Comparison of ENCODE assay signal across 8 cellular contexts in genomic region chr1:85607126-85607912, GRCh38. TPM values are rescaled to one million over a fixed set of nuclear protein-coding genes. Genes with fewer than 3 reads are reported as not detected.
DNase-seq lines count a peak whose midpoint lies in the region; ATAC-seq and TF ChIP-seq lines count a peak whose summit lies in the region.
"Had no signal": no experiment of that assay in that cellular context is flagged by ENCODE, and none has a peak within 500 bp of the region (broad histone marks: within the 10 kb centered on the region; RNA-seq: fewer than 3 reads in every experiment).

No MANE protein-coding gene starts in this region.

- no peaks in the 10 kb centered on the region for H3K9me3 Mint-ChIP-seq in HFFc6
- H3K9me3 Mint-ChIP-seq in effector memory CD8-positive, alpha-beta T cell: no peaks in the 10 kb centered on the region

- H3K27ac Mint-ChIP-seq in HFFc6: peak overlapping the region; percentile 99
- H3K27ac Mint-ChIP-seq in effector memory CD8-positive, alpha-beta T cell: no peak overlapping the region

- ATAC-seq in effector memory CD8-positive, alpha-beta T cell (replicated peaks): no peak

- peaks cover 4% of the 10 kb centered on the region for H3K27me3 Mint-ChIP-seq in HFFc6 (ENCODE audit: insufficient read depth)
- H3K27me3 Mint-ChIP-seq in effector memory CD8-positive, alpha-beta T cell: no peaks in the 10 kb centered on the region

- DNase-seq in HFFc6 (peak; percentile 100), amniotic epithelial cell (ENCODE audit: low read depth) (peak; percentile 99), iPS DF 19.7 (ENCODE audit: low read depth, low spot score) (peak; percentile 99), stromal cell of bone marrow (ENCODE audit: low read depth) (peak; percentile 86), CD1c-positive myeloid dendritic cell (ENCODE audit: extremely low spot score) (no peak)
- DNase-seq in effector memory CD8-positive, alpha-beta T cell: no peak
- no peak for DNase-seq in stimulated activated CD4-positive, alpha-beta T cell treated with anti-CD3 and anti-CD28 coated beads, Interleukin-15, amount 100 ng/mL, for 24 hours
- DNase-seq: stimulated activated CD4-positive, alpha-beta T cell treated with anti-CD3 and anti-CD28 coated beads, Interleukin-4, amount 100 ng/mL, for 24 hours had no signal

- H3K4me1 Mint-ChIP-seq in HFFc6 (ENCODE audit: low read depth): peaks cover 93% of the 10 kb centered on the region
- no peaks in the 10 kb centered on the region for H3K4me1 Mint-ChIP-seq in effector memory CD8-positive, alpha-beta T cell (ENCODE audit: low read depth in 2 of 2)

- peak overlapping the region; percentile 73 for H3K4me3 Mint-ChIP-seq in HFFc6
- H3K4me3 Mint-ChIP-seq in effector memory CD8-positive, alpha-beta T cell: no peak overlapping the region

- TF ChIP-seq CTCF in HFFc6 (IDR thresholded peaks at IDR 0.05): no peak

- H3K36me3 Mint-ChIP-seq in HFFc6 (ENCODE audit: low read depth): no peaks in the 10 kb centered on the region
- H3K36me3 Mint-ChIP-seq in effector memory CD8-positive, alpha-beta T cell (ENCODE audit: insufficient read depth): no peaks in the 10 kb centered on the region

RNA-seq across cellular contexts. Expression of gene CCN1, which starts 26.8 kb away (rescaled TPM):
- total RNA-seq in HFFc6 (2021; fragmentation: NEBNext Ultra II Directional; extraction: Animal tissue kit (Norgen Biotek cat#: 25700)): 1,000 to 10,000 TPM in 3 of 6 experiments, 100 to 1,000 TPM in 3; 877 to 1,071 (median 1,004) TPM

Comparison
In these comparisons a context has a peak if more than half of its experiments do, and no peak if none do; other contexts are left out.
1. DNase-seq: peak in HFFc6 (single experiment), amniotic epithelial cell (single experiment), iPS DF 19.7 (single experiment) and stromal cell of bone marrow (single experiment); none in CD1c-positive myeloid dendritic cell (single experiment), effector memory CD8-positive, alpha-beta T cell (0 of 3) and stimulated activated CD4-positive, alpha-beta T cell treated with anti-CD3 and anti-CD28 coated beads, Interleukin-15, amount 100 ng/mL, for 24 hours (single experiment).